1 cellular context compared by ENCODE assay signal in genomic region chr6:80331522-80331921, GRCh38.
TF ChIP-seq lines count a peak whose summit lies in the region.

No MANE protein-coding gene starts in this region.

TF ChIP-seq in HEK293, 187 proteins besides CTCF, POLR2A, EP300 and RAD21 (continued from another document):
- TF ChIP-seq ZSCAN5A (tag by site-specific recombination; IDR thresholded peaks at IDR 0.05): no peak
- TF ChIP-seq GLIS1 (tag by site-specific recombination; IDR thresholded peaks at IDR 0.05): no peak
- no peak for TF ChIP-seq ZNF202 (tag by site-specific recombination; IDR thresholded peaks at IDR 0.05; ENCODE audit: borderline replicate concordance)
- peak; percentile 71 for TF ChIP-seq PRDM6 (tag by site-specific recombination; IDR thresholded peaks at IDR 0.05)
- TF ChIP-seq ZNF692 (tag by site-specific recombination; IDR thresholded peaks at IDR 0.05): no peak
- no peak for TF ChIP-seq ZSCAN4 (tag by site-specific recombination; IDR thresholded peaks at IDR 0.05)
- no peak for TF ChIP-seq KLF1 (tag by site-specific recombination; IDR thresholded peaks at IDR 0.05)
- peak; percentile 50 for TF ChIP-seq FEZF1 (tag by site-specific recombination; IDR thresholded peaks at IDR 0.05)
- no peak for TF ChIP-seq ZNF837 (tag by site-specific recombination; IDR thresholded peaks at IDR 0.05)
- no peak for TF ChIP-seq PBX3 (CRISPR knock-in tag; IDR thresholded peaks at IDR 0.05)
- TF ChIP-seq SP7 (tag by site-specific recombination; IDR thresholded peaks at IDR 0.05): peak; percentile 61
- peak; percentile 75 for TF ChIP-seq ZBTB17 (tag by site-specific recombination; IDR thresholded peaks at IDR 0.05)
- TF ChIP-seq ZNF324 (tag by site-specific recombination; IDR thresholded peaks at IDR 0.05): no peak
TF ChIP-seq in HEK293: peak in this region for 6.
